In the genomic region with DNA sequence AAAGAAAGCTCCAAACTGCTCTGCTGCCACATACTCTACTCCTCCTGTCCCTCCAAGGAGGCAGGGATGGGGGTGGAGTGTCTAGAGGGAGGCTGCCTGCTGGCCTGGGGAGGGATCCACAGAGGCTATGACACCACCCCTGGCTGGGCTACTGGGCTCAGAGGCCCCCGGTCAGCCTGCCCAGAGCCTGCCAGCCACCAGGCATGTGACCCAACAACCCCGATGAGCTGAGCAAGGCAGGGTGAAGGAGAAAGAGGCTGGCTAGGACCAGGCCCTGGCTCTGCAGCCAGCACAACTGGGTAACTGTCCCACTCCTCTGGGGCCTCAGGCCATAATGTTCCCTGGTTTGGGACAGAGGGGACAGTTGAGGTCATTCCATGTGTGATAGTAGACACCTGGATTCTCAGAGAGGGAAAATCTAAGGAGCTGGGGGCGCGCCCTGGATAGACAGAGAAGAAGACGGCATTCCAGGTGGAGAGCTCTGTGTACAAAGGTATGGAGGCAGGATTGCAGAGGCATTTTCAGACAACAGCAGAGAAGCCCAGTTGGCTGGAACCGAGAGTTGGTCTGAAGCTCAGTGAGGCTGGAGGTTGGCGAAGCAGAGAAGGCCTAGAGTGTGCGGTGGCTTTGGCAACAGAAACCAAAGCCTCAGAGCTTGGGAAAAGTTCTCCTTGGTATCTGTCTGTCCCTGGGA, we compare ENCODE assay signal across 17 cellular contexts. TPM values are rescaled to one million over a fixed set of nuclear protein-coding genes. Genes with fewer than 3 reads are reported as not detected.
DNase-seq lines count a peak whose midpoint lies in the region; ATAC-seq and TF ChIP-seq lines count a peak whose summit lies in the region.
"Had no signal": no experiment of that assay in that cellular context is flagged by ENCODE, and none has a peak within 500 bp of the region (broad histone marks: within the 10 kb centered on the region; RNA-seq: fewer than 3 reads in every experiment).

No MANE protein-coding gene starts in this region.

- H3K27ac Mint-ChIP-seq in endodermal cell = peak overlapping the region; percentile 28
- H3K27ac Mint-ChIP-seq: activated naive CD4-positive, alpha-beta T cell treated with anti-CD3 and anti-CD28 coated beads for 36 hours had no signal

- no peak overlapping the region for H3K9ac ChIP-seq in endodermal cell (ENCODE audit: extremely low read depth, low read length, poor library complexity, severe bottlenecking)

- no peaks in the 10 kb centered on the region for H3K36me3 ChIP-seq in endodermal cell (ENCODE audit: control insufficient read depth, insufficient read depth, low read length)
- H3K36me3 ChIP-seq in spleen = peaks cover 0 to 14% (median 0%) of the 10 kb centered on the region in 6 donors

- H3K4me3 Mint-ChIP-seq in endodermal cell = no peak overlapping the region
- H3K4me3 Mint-ChIP-seq: activated naive CD4-positive, alpha-beta T cell treated with anti-CD3 and anti-CD28 coated beads for 36 hours had no signal

- peaks cover 17% of the 10 kb centered on the region for H3K4me1 Mint-ChIP-seq in endodermal cell
- H3K4me1 Mint-ChIP-seq: IgD-negative memory B cell had no signal

- H3K27me3 ChIP-seq in endodermal cell (ENCODE audit: control insufficient read depth, insufficient read depth, low read length, poor library complexity, severe bottlenecking) (no peaks in the 10 kb centered on the region), spleen (replicated peaks in 1 of 7) (peaks cover 0 to 3% (median 0%) of the 10 kb centered on the region in 7 donors)

- TF ChIP-seq CTCF in endodermal cell (conservative IDR thresholded peaks at IDR 0.05) (no peak), spleen (IDR thresholded peaks at IDR 0.05 in 8 of 11, conservative IDR thresholded peaks at IDR 0.05 in 3 of 11) (no peak)

- TF ChIP-seq POLR2A in spleen (IDR thresholded peaks at IDR 0.05) = no peak

- H3K9me3 ChIP-seq in endodermal cell (ENCODE audit: control insufficient read depth, low read length) (no peaks in the 10 kb centered on the region), spleen (no peaks in the 10 kb centered on the region)

- H3K4me3 ChIP-seq in endodermal cell (ENCODE audit: low read length) (no peak overlapping the region), spleen (peak overlapping the region in 5 of 8 donors; percentile 4 to 58 (median 45))

- H3K4me1 ChIP-seq in endodermal cell (ENCODE audit: control insufficient read depth, insufficient read depth, low read length) (peaks cover 9% of the 10 kb centered on the region), spleen (peaks cover 0 to 37% (median 2%) of the 10 kb centered on the region in 6 donors)

- H3K9me3 Mint-ChIP-seq in endodermal cell = no peaks in the 10 kb centered on the region
- H3K9me3 Mint-ChIP-seq: activated naive CD4-positive, alpha-beta T cell treated with anti-CD3 and anti-CD28 coated beads for 36 hours; IgD-negative memory B cell had no signal

- H3K27me3 Mint-ChIP-seq in endodermal cell (ENCODE audit: insufficient read depth) = no peaks in the 10 kb centered on the region

- 95 to 98% methylated on average over 6 to 8 of the region's 8 CpGs for WGBS in endodermal cell (ENCODE audit: insufficient coverage in 1 of 2, insufficient read length in 1 of 2), 2 experiments
- 82 to 89% (median 86%) methylated on average over 6 to 8 of the region's 8 CpGs for WGBS in spleen, 5 donors

- DNase-seq in EH (ENCODE audit: low read depth) (peak; percentile 67), endodermal cell (no peak), medulla oblongata (ENCODE audit: extremely low spot score) (peak; percentile 7), spleen (no peak), hippocampal formation (lab: John Stamatoyannopoulos, UW) (no peak), iPS-NIHi11 (ENCODE audit: low spot score) (no peak)
- no peak for DNase-seq in stimulated activated CD4-positive, alpha-beta T cell treated with anti-CD3 and anti-CD28 coated beads, Interleukin-4, amount 100 ng/mL, for 4 hours
- DNase-seq: activated naive CD4-positive, alpha-beta T cell treated with anti-CD3 and anti-CD28 coated beads for 36 hours; AML-193; cerebellar nuclear complex; DMS53; erythroblast; NCI-H146; NCI-H526; RPMI8226 had no signal

- intact Hi-C loops in spleen (cut with DNase I; ENCODE audit: low total_unique reads) = no loop called here

- H3K27ac ChIP-seq in endodermal cell (ENCODE audit: low read depth, low read length) = no peak overlapping the region
- H3K27ac ChIP-seq in spleen = peak overlapping the region in 7 of 8 donors; percentile 39 to 82 (median 64)

- ATAC-seq in HG03108 (IDR thresholded peaks at IDR 0.05; ENCODE audit: unreplicated experiment) = no peak

- H3K36me3 Mint-ChIP-seq in endodermal cell (ENCODE audit: low read depth) = no peaks in the 10 kb centered on the region

RNA-seq across cellular contexts. Expression of a gene that starts 33.8 kb away (rescaled TPM):
- not detected for total RNA-seq in endodermal cell
- polyA plus RNA-seq in endodermal cell (2013, experiment 1 of 2) = not detected
- not detected for polyA plus RNA-seq in endodermal cell (2013, experiment 2 of 2)
- total RNA-seq in spleen = 1 to 10 TPM in 2 of 7 donors, under 1 TPM in 1, not detected in 4; 0.57 to 1.4 (median 1.1) TPM
- polyA plus RNA-seq in spleen = under 1 TPM; 0.30 to 0.62 (median 0.38) TPM
- total RNA-seq: activated naive CD4-positive, alpha-beta T cell treated with anti-CD3 and anti-CD28 coated beads for 36 hours had no signal
- polyA plus RNA-seq: IgD-negative memory B cell had no signal

RNA-seq across cellular contexts. Expression of a gene that starts 55.1 kb away (rescaled TPM):
- total RNA-seq in endodermal cell = 10 to 100 TPM; 11.1 to 11.7 TPM
- polyA plus RNA-seq in endodermal cell (2013, experiment 1 of 2) = 16.1 TPM
- polyA plus RNA-seq in endodermal cell (2013, experiment 2 of 2) = 13.6 TPM
- total RNA-seq in spleen = 10 to 100 TPM in 1 of 7 donors, 1 to 10 TPM in 6; 5.4 to 13.0 (median 7.8) TPM
- polyA plus RNA-seq in spleen = 10 to 100 TPM in 1 of 3 donors, 1 to 10 TPM in 2; 6.8 to 11.7 (median 8.1) TPM

Comparison
In these comparisons a context has a peak if more than half of its experiments do, and no peak if none do; other contexts are left out.
1. DNase-seq: peak in EH (single experiment) and medulla oblongata (single experiment); none in endodermal cell (single experiment), spleen (single experiment), hippocampal formation (0 of 2), iPS-NIHi11 (single experiment) and stimulated activated CD4-positive, alpha-beta T cell treated with anti-CD3 and anti-CD28 coated beads, Interleukin-4, amount 100 ng/mL, for 4 hours (0 of 2).